Comparison of ENCODE assay signal across 16 cellular contexts in genomic region chr2:237488295-237488694, GRCh38. TPM values are rescaled to one million over a fixed set of nuclear protein-coding genes. Genes with fewer than 3 reads are reported as not detected.
A peak's percentile ranks its signal among the peaks of the same experiment; 100 is the strongest.
DNase-seq lines count a peak whose midpoint lies in the region; ATAC-seq, FAIRE-seq and TF ChIP-seq lines count a peak whose summit lies in the region.
"Had no signal": no experiment of that assay in that cellular context is flagged by ENCODE, and none has a peak within 500 bp of the region (broad histone marks: within the 10 kb centered on the region; RNA-seq: fewer than 3 reads in every experiment).

No MANE protein-coding gene starts in this region.

- peak in 1 of 3 donors; percentile 47 for DNase-seq in right lobe of liver
- no peak for DNase-seq in HepG2 (ENCODE audit: low spot score)
- DNase-seq in fibroblast of pulmonary artery (ENCODE audit: low read depth): no peak
- no peak for DNase-seq in NCI-H526 treated with DMSO at 0.1 percent for 48 hours (lab: John Stamatoyannopoulos, UW)
- DNase-seq in activated CD4-positive, CD25-positive, alpha-beta regulatory T cell (lab: John Stamatoyannopoulos, UW): no peak
- no peak for DNase-seq in GM19240 (ENCODE audit: insufficient read length, low spot score)
- no peak for DNase-seq in SKM-1 treated with dmso at 0.1 percent for 144 hours (lab: John Stamatoyannopoulos, UW; ENCODE audit: unreplicated experiment)
- DNase-seq: ACHN; activated naive CD4-positive, alpha-beta T cell treated with anti-CD3 and anti-CD28 coated beads, Interleukin-2, amount 50 U/mL, for 16 hours; central memory CD4-positive, alpha-beta T cell; kidney glomerular epithelial cell; MM.1S; NCI-H2081 treated with DMSO at 0.1 percent for 48 hours; WERI-Rb-1 had no signal

- TF ChIP-seq RAD21 in HepG2 (CRISPR knock-in tag; IDR thresholded peaks at IDR 0.05): no peak

- in situ Hi-C loops in HepG2 (cut with HindIII; ENCODE audit: extremely low pct_ligation_motif_present, low pct_unique_long_range_greater_than_20kb): no loop called here

- H3K4me3 ChIP-seq in right lobe of liver (peak overlapping the region in 2 of 3 donors; percentile 86 to 91), HepG2 (replicated peaks in 1 of 3; ENCODE audit: insufficient read depth in 1 of 3, low read depth in 2 of 3, low read length in 3 of 3) (no peak overlapping the region), fibroblast of pulmonary artery (replicated peaks; ENCODE audit: low read depth, low read length) (peak overlapping the region; percentile 62), mucosa of rectum (ENCODE audit: low read length in 2 of 2) (peak overlapping the region; percentile 71 to 88)

- H3K9ac ChIP-seq in HepG2 (ENCODE audit: insufficient read depth, low read depth, low read length) (no peak overlapping the region), mucosa of rectum (ENCODE audit: low read depth in 1 of 2, low read length in 2 of 2) (peak overlapping the region; percentile 52 to 88)

- BruUV-seq in HepG2 (replicated peaks; lab: Mats Ljungman, UMichigan): no TSS peak

- H2AFZ ChIP-seq in HepG2 (ENCODE audit: low read length): no peak overlapping the region

- no peak for TF ChIP-seq EP300 in HepG2 (IDR thresholded peaks at IDR 0.05; ENCODE audit: low read depth in 2 of 2, low read length in 2 of 2)
- no peak for TF ChIP-seq EP300 in HepG2 (CRISPR knock-in tag; IDR thresholded peaks at IDR 0.05; ENCODE audit: borderline replicate concordance)

- CTCF ChIA-PET in HepG2 (lab: Yijun Ruan, JAX; ENCODE audit: low intra/inter-chr PET ratio, low total read pairs): no interaction called here

- ATAC-seq in right lobe of liver: no peak
- ATAC-seq in HepG2: no peak
- ATAC-seq: natural killer cell treated with Interleukin-12 subunit alpha and Interleukin-12 subunit beta and Interleukin-15 and Interleukin-18, amount 100 ng/mL, for 72 hours had no signal

- no peak overlapping the region for H3K4me2 ChIP-seq in HepG2 (ENCODE audit: low read depth, low read length)

- FAIRE-seq in HepG2 (lab: Jason Lieb, UNC): no peak

- H3K9me3 ChIP-seq in right lobe of liver: no peaks in the 10 kb centered on the region
- peaks cover 29% of the 10 kb centered on the region for H3K9me3 ChIP-seq in HepG2 (ENCODE audit: low read length)
- peaks cover 0 to 10% of the 10 kb centered on the region in 2 donors for H3K9me3 ChIP-seq in mucosa of rectum (ENCODE audit: control insufficient read depth in 2 of 2, low read length in 2 of 2)

- H3K36me3 ChIP-seq in right lobe of liver (peaks cover 0 to 3% (median 0%) of the 10 kb centered on the region in 4 donors), HepG2 (replicated peaks in 1 of 2; ENCODE audit: control insufficient read depth in 1 of 2, insufficient read depth in 2 of 2, low read length in 2 of 2) (no peaks in the 10 kb centered on the region), mucosa of rectum (ENCODE audit: control insufficient read depth in 2 of 2, insufficient read depth in 2 of 2, low read length in 2 of 2) (peaks cover 0 to 2% of the 10 kb centered on the region in 2 donors)
- H3K36me3 ChIP-seq: WERI-Rb-1 had no signal

- H3K4me1 ChIP-seq in right lobe of liver (peaks cover 0 to 27% (median 6%) of the 10 kb centered on the region in 4 donors), HepG2 (ENCODE audit: insufficient read depth, low read length) (peaks cover 1% of the 10 kb centered on the region; the same call in 1 of the 2 replicates), mucosa of rectum (ENCODE audit: control insufficient read depth in 2 of 2, insufficient read depth in 2 of 2, low read length in 2 of 2) (peaks cover 21 to 36% of the 10 kb centered on the region in 2 donors)

- intact Hi-C loops in right lobe of liver (cut with DNase I): no loop called here
- intact Hi-C loops in HepG2 (cut with micrococcal nuclease; ENCODE audit: unreplicated experiment): no loop called here

- WGBS in right lobe of liver (ENCODE audit: insufficient coverage, low coverage, low lambda C conversion rate, missing lambda C conversion rate): 67% methylated on average over 3 of the region's 6 CpGs
- 28% methylated on average over 6 of the region's 6 CpGs for WGBS in HepG2 (ENCODE audit: low lambda C conversion rate)

- no peaks in the 10 kb centered on the region for H3K79me2 ChIP-seq in HepG2 (ENCODE audit: insufficient read depth, low read length)

- TF ChIP-seq POLR2A in right lobe of liver (IDR thresholded peaks at IDR 0.05) (no peak), HepG2 (IDR thresholded peaks at IDR 0.05; ENCODE audit: insufficient read depth in 1 of 2, low read depth in 2 of 2, low read length in 2 of 2) (no peak)

- H3K27me3 ChIP-seq in right lobe of liver (no peaks in the 10 kb centered on the region), HepG2 (ENCODE audit: control insufficient read depth in 1 of 2, insufficient read depth in 2 of 2, low read length in 2 of 2) (peaks cover 0 to 36% of the 10 kb centered on the region in 2 experiments; a peak in 3 of 5 replicates), mucosa of rectum (ENCODE audit: control insufficient read depth in 2 of 2, insufficient read depth in 2 of 2, low read length in 2 of 2) (peaks cover 3 to 9% of the 10 kb centered on the region in 2 donors)

- TF ChIP-seq CTCF in right lobe of liver (IDR thresholded peaks at IDR 0.05) (no peak), HepG2 (CRISPR knock-in tag; IDR thresholded peaks at IDR 0.05) (no peak), fibroblast of pulmonary artery (IDR thresholded peaks at IDR 0.05; ENCODE audit: low read length, missing control alignments) (no peak)

- POLR2A ChIA-PET in HepG2 (lab: Yijun Ruan, JAX): no interaction called here

- peak overlapping the region in 1 of 3 donors; percentile 96 for H3K27ac ChIP-seq in right lobe of liver
- H3K27ac ChIP-seq in HepG2 (ENCODE audit: extremely low read length, insufficient read depth, low read length): no peak overlapping the region
- H3K27ac ChIP-seq in mucosa of rectum (ENCODE audit: low read depth in 2 of 2, low read length in 2 of 2): peak overlapping the region; percentile 83 to 96
- H3K27ac ChIP-seq: WERI-Rb-1 had no signal

- no peaks in the 10 kb centered on the region for H4K20me1 ChIP-seq in HepG2 (ENCODE audit: insufficient read depth, low read length)

TF ChIP-seq in HepG2, 621 proteins besides CTCF, POLR2A, EP300 and RAD21 (continues in another document):
- TF ChIP-seq ZNF724P (CRISPR knock-in tag; IDR thresholded peaks at IDR 0.05; ENCODE audit: borderline replicate concordance) (no peak), RFX3 (CRISPR knock-in tag; IDR thresholded peaks at IDR 0.05) (no peak), ZNF234 (CRISPR knock-in tag; conservative IDR thresholded peaks at IDR 0.05) (no peak), KDM4B (CRISPR knock-in tag; IDR thresholded peaks at IDR 0.05) (no peak), MXD1 (CRISPR knock-in tag; IDR thresholded peaks at IDR 0.05) (no peak), HOXA5 (CRISPR knock-in tag; IDR thresholded peaks at IDR 0.05) (no peak)

RNA-seq across cellular contexts. Expression of gene MLPH, which starts 1.2 kb away (rescaled TPM):
- 10 to 100 TPM; 20.8 to 52.8 (median 35.1) TPM for total RNA-seq in right lobe of liver
- total RNA-seq in HepG2 (2016; rRNA removed; fragmentation: Illumina TruSeq; extraction: Trizol): not detected in 2 replicates
- not detected in 2 replicates for total RNA-seq in HepG2 (2016; cell fraction: cytosol; rRNA removed; fragmentation: Illumina TruSeq; extraction: Trizol; ENCODE audit: low read depth)
- not detected in 2 replicates for total RNA-seq in HepG2 (2016; cell fraction: insoluble cytoplasmic fraction; rRNA removed; fragmentation: Illumina TruSeq; extraction: Trizol)
- not detected in 2 replicates for total RNA-seq in HepG2 (2016; cell fraction: membrane; rRNA removed; fragmentation: Illumina TruSeq; extraction: Trizol)
- not detected in 2 replicates for total RNA-seq in HepG2 (2016; cell fraction: nucleus; rRNA removed; fragmentation: Illumina TruSeq; extraction: Trizol)
- 0.12 and 0.27 TPM in 2 replicates for polyA plus RNA-seq in HepG2 (2011; rRNA removed)
- polyA plus RNA-seq in HepG2 (2011; cell fraction: cytosol; rRNA removed): 0.10 TPM in 1 of 2 replicates, not detected in the other
- 0.88 and 1.00 TPM in 2 replicates for polyA plus RNA-seq in HepG2 (2011; cell fraction: nucleus; rRNA removed)
- 0.17 and 0.28 TPM in 2 replicates for polyA plus RNA-seq in HepG2 (2012)
- polyA plus RNA-seq in HepG2 (2016; cell fraction: cytosol; fragmentation: Illumina TruSeq; extraction: Trizol; ENCODE audit: low read depth): not detected in 2 replicates
- not detected in 2 replicates for polyA plus RNA-seq in HepG2 (2016; cell fraction: insoluble cytoplasmic fraction; fragmentation: Illumina TruSeq; extraction: Trizol; ENCODE audit: low read depth)
- polyA plus RNA-seq in HepG2 (2016; cell fraction: membrane; fragmentation: Illumina TruSeq; extraction: Trizol; ENCODE audit: low read depth): not detected in 2 replicates
- polyA plus RNA-seq in HepG2 (2016; cell fraction: nucleus; fragmentation: Illumina TruSeq; extraction: Trizol; ENCODE audit: insufficient read depth, low read depth): not detected in 2 replicates
- polyA minus RNA-seq in HepG2 (2011; rRNA and poly(A)+ RNA removed; ENCODE audit: low replicate concordance): 1.0 TPM in 1 of 2 replicates, not detected in the other
- polyA minus RNA-seq in HepG2 (2011; cell fraction: cytosol; rRNA and poly(A)+ RNA removed): not detected in 2 replicates
- not detected in 2 replicates for polyA minus RNA-seq in HepG2 (2011; cell fraction: nucleus; rRNA and poly(A)+ RNA removed)
- total RNA-seq: natural killer cell treated with Interleukin-12 subunit alpha and Interleukin-12 subunit beta and Interleukin-15 and Interleukin-18, amount 100 ng/mL, for 72 hours had no signal

Comparison
In these comparisons a context has a peak if more than half of its experiments do, and no peak if none do; other contexts are left out.
1. H3K4me3 ChIP-seq: peak in right lobe of liver (2 of 3), fibroblast of pulmonary artery (single experiment) and mucosa of rectum (2 of 2); none in HepG2 (0 of 3).
2. RNA of gene MLPH, which starts 1.2 kb away (total RNA-seq): 20.8 to 52.8 TPM in right lobe of liver; not detected in HepG2; every median in the first group is over 10 times any median in the second.